In genomic region chr1:183546427-183546826, GRCh38 we compare ENCODE assay signal across 20 cellular contexts.
"Had no signal": no experiment of that assay in that cellular context is flagged by ENCODE, and none has a peak within 500 bp of the region (broad histone marks: within the 10 kb centered on the region; RNA-seq: fewer than 3 reads in every experiment).

No MANE protein-coding gene starts in this region.

- H3K27me3 ChIP-seq: brain microvascular endothelial cell, dorsolateral prefrontal cortex, gastrocnemius medialis, heart right ventricle, right atrium auricular region, tibial nerve, vagina had no signal

- H3K27ac ChIP-seq: brain microvascular endothelial cell, gastrocnemius medialis, lower lobe of right lung, right atrium auricular region, skin epidermis, vagina had no signal

- H3K4me1 ChIP-seq: gastrocnemius medialis, vagina had no signal

- H3K9me3 Mint-ChIP-seq: naive thymus-derived CD4-positive, alpha-beta T cell; T-helper 2 cell treated with Interferon-gamma antibody and Interleukin-4, amounts not matched to agents 5 μg/mL and 100 μg/mL, for 36 hours had no signal

- H3K4me3 ChIP-seq: dorsolateral prefrontal cortex, gastrocnemius medialis, heart right ventricle, lower lobe of right lung, right atrium auricular region, skin epidermis, tibial nerve, vagina had no signal

- H3K9me3 ChIP-seq: gastrocnemius medialis, heart right ventricle, lower lobe of right lung, right atrium auricular region, tibial nerve, vagina had no signal

- H3K4me3 Mint-ChIP-seq: naive thymus-derived CD4-positive, alpha-beta T cell; T-helper 2 cell treated with Interferon-gamma antibody and Interleukin-4, amounts not matched to agents 5 μg/mL and 100 μg/mL, for 36 hours had no signal

- H3K27me3 Mint-ChIP-seq: naive thymus-derived CD4-positive, alpha-beta T cell had no signal

- DNase-seq: activated CD4-positive, alpha-beta T cell treated with anti-CD3 and anti-CD28 coated beads, Interleukin-2, amount 50 U/mL, for 48 hours; activated CD8-positive, alpha-beta memory T cell treated with anti-CD3 and anti-CD28 coated beads, Interleukin-2, amount 50 U/mL, for 48 hours; activated naive CD4-positive, alpha-beta T cell treated with anti-CD3 and anti-CD28 coated beads, Interleukin-2, amount 50 U/mL, for 16 hours; amniotic stem cell; brain microvascular endothelial cell; cerebellar nuclear complex; dorsolateral prefrontal cortex; gastrocnemius medialis; heart right ventricle; lower lobe of right lung; midbrain; naive thymus-derived CD4-positive, alpha-beta T cell; posterior cingulate gyrus; SW 1271 had no signal

- H3K27ac Mint-ChIP-seq: T-helper 2 cell treated with Interferon-gamma antibody and Interleukin-4, amounts not matched to agents 5 μg/mL and 100 μg/mL, for 36 hours had no signal

- ATAC-seq: activated CD4-positive, CD25-positive, alpha-beta regulatory T cell treated with anti-CD3 and anti-CD28 coated beads, Interleukin-2, amount 50 U/mL, for 24 hours; gastrocnemius medialis; lower lobe of right lung; naive thymus-derived CD4-positive, alpha-beta T cell had no signal
